In the genomic region with DNA sequence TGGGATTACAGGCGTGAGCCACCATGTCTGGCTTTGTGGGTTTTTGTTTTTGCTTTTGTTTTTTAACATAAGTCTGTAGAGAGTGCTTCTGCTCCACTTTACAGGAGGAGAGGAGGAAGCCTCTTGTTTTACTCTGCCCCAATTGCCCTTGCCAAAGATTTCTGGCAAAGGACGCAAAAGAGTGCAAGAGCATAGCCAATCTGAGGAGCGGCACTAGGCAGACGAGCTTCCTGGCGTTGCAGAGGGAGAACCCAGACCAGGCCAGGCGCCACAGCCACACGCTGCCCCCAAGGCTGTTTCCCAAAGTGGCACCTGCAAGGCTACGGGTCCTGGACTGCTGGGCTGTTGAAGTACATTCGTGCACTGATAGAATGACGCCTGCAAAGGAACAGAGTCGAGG, we compare ENCODE assay signal across 29 cellular contexts.
"Had no signal": no experiment of that assay in that cellular context is flagged by ENCODE, and none has a peak within 500 bp of the region (broad histone marks: within the 10 kb centered on the region; RNA-seq: fewer than 3 reads in every experiment).

No MANE protein-coding gene starts in this region.

- H3K4me1 ChIP-seq: Peyer's patch had no signal

- H3K4me3 ChIP-seq: Peyer's patch had no signal

- FAIRE-seq: astrocyte, TTC549 had no signal

- H3K27me3 ChIP-seq: brain microvascular endothelial cell, Peyer's patch had no signal

- ATAC-seq: activated T-cell treated with anti-CD3 and anti-CD28 coated beads, Interleukin-2, amount 50 U/mL, for 4 hours; T-cell had no signal

- H3K36me3 ChIP-seq: brain microvascular endothelial cell, Peyer's patch had no signal

- H3K27ac ChIP-seq: brain microvascular endothelial cell, Peyer's patch, RWPE1 had no signal

- DNase-seq: activated B cell treated with CpG ODN at 0.5 μM for 24 hours; activated CD4-positive, alpha-beta T cell treated with anti-CD3 and anti-CD28 coated beads for 1 hour; activated CD4-positive, alpha-beta T cell treated with anti-CD3 and anti-CD28 coated beads, Interleukin-2, amount 10 ng/mL, durations not matched to agents 24 days and 14 days; activated CD4-positive, alpha-beta T cell treated with anti-CD3 and anti-CD28 coated beads, Interleukin-2, amount 50 U/mL, for 48 hours; activated CD8-positive, alpha-beta memory T cell treated with anti-CD3 and anti-CD28 coated beads for 24 hours; activated effector memory CD4-positive, alpha-beta T cell treated with anti-CD3 and anti-CD28 coated beads, Interleukin-2, amount 50 U/mL, for 16 hours; activated naive CD4-positive, alpha-beta T cell treated with anti-CD3 and anti-CD28 coated beads for 36 hours; activated T-cell treated with anti-CD3 and anti-CD28 coated beads, Interleukin-2, amount 50 U/mL, for 4 hours; amygdala; brain microvascular endothelial cell; caudate nucleus; Kasumi-1; KBM-7; NCI-H1048; NCI-H146; NCI-H187 treated with DMSO at 0.1 percent for 48 hours; NCI-H2171; NCI-H2227 treated with DMSO at 0.1 percent for 48 hours; NCI-H510A; NCI-H526 treated with DMSO at 0.1 percent for 48 hours; NCI-H82; Peyer's patch; SHP77 treated with DMSO at 0.1 percent for 48 hours; T-cell; T-helper 2 cell; T1000 had no signal

- H3K9me3 ChIP-seq: Peyer's patch had no signal
